ENCODE assay signal across 25 cellular contexts in the genomic region with DNA sequence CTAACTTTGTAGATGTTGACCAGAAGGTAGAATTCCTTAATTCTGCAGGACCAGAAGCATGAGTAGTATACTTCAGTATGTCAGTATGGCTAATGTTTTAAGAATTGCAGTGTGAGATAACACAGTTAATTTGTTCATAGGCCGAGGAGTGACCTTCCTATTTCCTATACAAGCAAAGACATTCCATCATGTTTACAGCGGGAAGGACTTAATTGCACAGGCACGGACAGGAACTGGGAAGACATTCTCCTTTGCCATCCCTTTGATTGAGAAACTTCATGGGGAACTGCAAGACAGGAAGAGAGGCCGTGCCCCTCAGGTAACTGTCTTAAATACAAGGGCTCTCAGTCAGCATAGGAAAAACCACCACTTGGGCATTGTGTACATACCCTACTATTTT. TPM values are rescaled to one million over a fixed set of nuclear protein-coding genes. Genes with fewer than 3 reads are reported as not detected.
DNase-seq lines count a peak whose midpoint lies in the region; ATAC-seq, FAIRE-seq and TF ChIP-seq lines count a peak whose summit lies in the region.
"Had no signal": no experiment of that assay in that cellular context is flagged by ENCODE, and none has a peak within 500 bp of the region (broad histone marks: within the 10 kb centered on the region; RNA-seq: fewer than 3 reads in every experiment).

No MANE protein-coding gene starts in this region.

- dilution Hi-C loops in endothelial cell of umbilical vein (cut with MboI; ENCODE audit: extremely low pct_ligation_motif_present, low sequenced_read_pairs): no loop called here

- H2BK5ac ChIP-seq in H9 (ENCODE audit: insufficient read length, low read length): no peak overlapping the region

- no CpG with 5 or more reads among the region's 4 CpGs for WGBS in H9 (ENCODE audit: extremely low coverage, insufficient read length, low lambda C conversion rate)

- no peak overlapping the region for H3T11ph ChIP-seq in H9 (ENCODE audit: low read length)

- POLR2A ChIA-PET in endothelial cell of umbilical vein (lab: Charles Lee): no interaction called here

- no peak overlapping the region for H2BK15ac ChIP-seq in H9 (ENCODE audit: low read depth, low read length)

- FAIRE-seq in endothelial cell of umbilical vein (lab: Jason Lieb, UNC): no peak
- FAIRE-seq: A549, D721Med, GM12891, GM18507 had no signal

- DNase-seq in activated T-cell treated with anti-CD3 and anti-CD28 coated beads, Interleukin-2, amount 50 U/mL, for 24 hours: no peak
- no peak for DNase-seq in activated T-cell treated with anti-CD3 and anti-CD28 coated beads for 4 hours
- peak; percentile 65 for DNase-seq in amniotic epithelial cell (ENCODE audit: low read depth)
- peak; percentile 23 for DNase-seq in endothelial cell of umbilical vein (ENCODE audit: low read depth, low spot score)
- DNase-seq in NCI-H1092 (lab: John Stamatoyannopoulos, UW): no peak
- DNase-seq in H9: no peak
- DNase-seq: 8988T; ACHN; AML-193; BE2C; CD4-positive, alpha-beta T cell; CD8-positive, alpha-beta memory T cell; DMS 273 treated with DMSO at 0.1 percent for 48 hours; DMS79 treated with DMSO at 0.1 percent for 48 hours; GF-D8; HFFc6 had no signal

- H3K23me2 ChIP-seq in H9 (ENCODE audit: insufficient read length, low read depth, low read length, poor library complexity, severe bottlenecking): no peaks in the 10 kb centered on the region

- ATAC-seq in HG03521 (IDR thresholded peaks at IDR 0.05; ENCODE audit: unreplicated experiment): no peak
- ATAC-seq: A549, GM23338 had no signal

- no peak overlapping the region for H2AK5ac ChIP-seq in H9 (ENCODE audit: insufficient read length, low read length)

- no peak overlapping the region for H2BK120ac ChIP-seq in H9 (ENCODE audit: low read depth, low read length, poor library complexity, severe bottlenecking)

- H3K27ac Mint-ChIP-seq in activated T-cell treated with anti-CD3 and anti-CD28 coated beads, Interleukin-2, amount 50 U/mL, for 24 hours: peak overlapping the region; percentile 59
- no peak overlapping the region for H3K27ac Mint-ChIP-seq in H9
- H3K27ac Mint-ChIP-seq: CD14-positive monocyte; CD4-positive, alpha-beta T cell; GM23338; HFFc6 had no signal

- H3K27me3 Mint-ChIP-seq in activated T-cell treated with anti-CD3 and anti-CD28 coated beads, Interleukin-2, amount 50 U/mL, for 24 hours: no peaks in the 10 kb centered on the region
- no peaks in the 10 kb centered on the region for H3K27me3 Mint-ChIP-seq in H9 (ENCODE audit: low read depth)
- H3K27me3 Mint-ChIP-seq: CD4-positive, alpha-beta T cell; CD8-positive, alpha-beta memory T cell had no signal

- no peak overlapping the region for H3K18ac ChIP-seq in H9 (ENCODE audit: insufficient read length, low read depth, low read length)

- H3K23ac ChIP-seq in H9 (ENCODE audit: insufficient read length, low read depth, low read length): no peak overlapping the region

- H3K14ac ChIP-seq in H9 (ENCODE audit: insufficient read depth, low read length): no peak overlapping the region

- H2AFZ ChIP-seq in endothelial cell of umbilical vein (ENCODE audit: low read depth, low read length): no peak overlapping the region
- H2AFZ ChIP-seq in H9 (ENCODE audit: low read length): no peak overlapping the region
- H2AFZ ChIP-seq: GM23338 had no signal

- peaks cover 22 to 54% of the 10 kb centered on the region in 2 experiments for H3K36me3 ChIP-seq in endothelial cell of umbilical vein (ENCODE audit: control insufficient read depth in 2 of 2, extremely low read depth in 1 of 2, insufficient read depth in 2 of 2, low read length in 2 of 2)

- no peak overlapping the region for H2BK20ac ChIP-seq in H9 (ENCODE audit: low read depth, low read length, poor library complexity, severe bottlenecking)

- no peak overlapping the region for H3K56ac ChIP-seq in H9 (ENCODE audit: insufficient read length, low read depth, low read length)

- BruUV-seq in endothelial cell of umbilical vein (replicated peaks; lab: Mats Ljungman, UMichigan): no TSS peak

- H3K9ac ChIP-seq in endothelial cell of umbilical vein (replicated peaks; ENCODE audit: extremely low read depth, insufficient read depth, low read length) (no peak overlapping the region), H9 (ENCODE audit: extremely low read depth, insufficient read length, low read length) (no peak overlapping the region)

- CTCF ChIA-PET in endothelial cell of umbilical vein (lab: Charles Lee): no interaction called here

- TF ChIP-seq POLR2A in endothelial cell of umbilical vein (IDR thresholded peaks at IDR 0.05; ENCODE audit: low read depth, low read length): no peak

- H3K4me2 ChIP-seq in endothelial cell of umbilical vein (ENCODE audit: insufficient read depth, low read length) (no peak overlapping the region), H9 (ENCODE audit: insufficient read depth, insufficient read length, low read length) (no peak overlapping the region)
- H3K4me2 ChIP-seq: A549; BLaER1 treated with 17β-estradiol and CSF1 and Interleukin-3, amounts not matched to agents 10 nM and 100 nM; GM23338 had no signal

- intact Hi-C loops in endothelial cell of umbilical vein (cut with micrococcal nuclease): no loop called here

- H4K5ac ChIP-seq in H9 (ENCODE audit: insufficient read length, low read depth, low read length): no peak overlapping the region

- no peaks in the 10 kb centered on the region for H3K9me3 ChIP-seq in endothelial cell of umbilical vein (replicated peaks; ENCODE audit: control insufficient read depth, insufficient read depth, low read length)
- no peaks in the 10 kb centered on the region for H3K9me3 ChIP-seq in H9 (ENCODE audit: control insufficient read depth, low read depth, low read length)
- H3K9me3 ChIP-seq: A549; BE2C; BLaER1 treated with 17β-estradiol and CSF1 and Interleukin-3, amounts not matched to agents 10 nM and 100 nM; HAP-1 had no signal

- H3K4me3 Mint-ChIP-seq in activated T-cell treated with anti-CD3 and anti-CD28 coated beads, Interleukin-2, amount 50 U/mL, for 24 hours: no peak overlapping the region
- H3K4me3 Mint-ChIP-seq in H9: no peak overlapping the region; a peak in 1 of 5 replicates
- H3K4me3 Mint-ChIP-seq: CD14-positive monocyte; CD4-positive, alpha-beta T cell; CD8-positive, alpha-beta memory T cell; GM23338; HFFc6 had no signal

- H4K20me1 ChIP-seq in endothelial cell of umbilical vein (replicated peaks; ENCODE audit: control insufficient read depth, extremely low read depth, insufficient read depth, low read length) (peaks cover 11% of the 10 kb centered on the region), H9 (ENCODE audit: control insufficient read depth, insufficient read depth, insufficient read length) (no peaks in the 10 kb centered on the region)

- H3K4me1 ChIP-seq in endothelial cell of umbilical vein (ENCODE audit: control insufficient read depth, extremely low read depth, insufficient read depth, low read length) (peaks cover 6% of the 10 kb centered on the region), H9 (ENCODE audit: insufficient read depth, low read length) (no peaks in the 10 kb centered on the region)
- H3K4me1 ChIP-seq: BE2C had no signal

- H3K36me3 Mint-ChIP-seq in activated T-cell treated with anti-CD3 and anti-CD28 coated beads, Interleukin-2, amount 50 U/mL, for 24 hours (ENCODE audit: low read depth): peaks cover 98% of the 10 kb centered on the region
- peaks cover 59 to 90% (median 85%) of the 10 kb centered on the region in 3 experiments for H3K36me3 Mint-ChIP-seq in H9 (ENCODE audit: insufficient read depth in 1 of 3, low read depth in 3 of 3)

- H3K9me1 ChIP-seq in endothelial cell of umbilical vein (replicated peaks; ENCODE audit: control insufficient read depth, extremely low read depth, insufficient read depth, low read length): no peaks in the 10 kb centered on the region

- no peak overlapping the region for H3K4me3 ChIP-seq in endothelial cell of umbilical vein (replicated peaks in 1 of 3; ENCODE audit: insufficient read depth in 1 of 3, low read depth in 1 of 3, low read length in 3 of 3)
- H3K4me3 ChIP-seq: A549; BLaER1 treated with 17β-estradiol and CSF1 and Interleukin-3, amounts not matched to agents 10 nM and 100 nM; GM23338; HAP-1 had no signal

- no peak overlapping the region for H3K4ac ChIP-seq in H9 (ENCODE audit: low read depth, low read length)

- no peak for TF ChIP-seq CTCF in endothelial cell of umbilical vein (IDR thresholded peaks at IDR 0.05; ENCODE audit: extremely low read depth in 1 of 2, insufficient read depth in 1 of 2, low read depth in 1 of 2, low read length in 2 of 2)
- TF ChIP-seq CTCF in H9 (conservative IDR thresholded peaks at IDR 0.05): no peak

- H4K91ac ChIP-seq in H9 (ENCODE audit: insufficient read length, low read depth, low read length): no peak overlapping the region

- H3K79me1 ChIP-seq in H9 (ENCODE audit: insufficient read depth, low read depth, low read length, poor library complexity, severe bottlenecking): peaks cover 7% of the 10 kb centered on the region

- H3K9me3 Mint-ChIP-seq in activated T-cell treated with anti-CD3 and anti-CD28 coated beads, Interleukin-2, amount 50 U/mL, for 24 hours: no peaks in the 10 kb centered on the region
- no peaks in the 10 kb centered on the region for H3K9me3 Mint-ChIP-seq in H9
- H3K9me3 Mint-ChIP-seq: CD4-positive, alpha-beta T cell; CD8-positive, alpha-beta memory T cell; GM23338; HFFc6 had no signal

- no peak overlapping the region for H3K27ac ChIP-seq in endothelial cell of umbilical vein (ENCODE audit: insufficient read depth, low read depth, low read length)
- no peak overlapping the region for H3K27ac ChIP-seq in H9 (ENCODE audit: insufficient read length, low read depth, low read length)
- H3K27ac ChIP-seq: A549; BLaER1 treated with 17β-estradiol and CSF1 and Interleukin-3, amounts not matched to agents 10 nM and 100 nM had no signal

- peaks cover 59% of the 10 kb centered on the region for H3K4me1 Mint-ChIP-seq in activated T-cell treated with anti-CD3 and anti-CD28 coated beads, Interleukin-2, amount 50 U/mL, for 24 hours (ENCODE audit: low read depth)
- peaks cover 5 to 6% of the 10 kb centered on the region in 2 experiments; a peak in 2 of 4 replicates for H3K4me1 Mint-ChIP-seq in H9

- H4K8ac ChIP-seq in H9 (replicated peaks; ENCODE audit: insufficient read length, low read depth, low read length): no peak overlapping the region

- H3K27me3 ChIP-seq in endothelial cell of umbilical vein (ENCODE audit: control insufficient read depth in 2 of 2, insufficient read depth in 2 of 2, low read length in 2 of 2) (no peaks in the 10 kb centered on the region), H9 (ENCODE audit: insufficient read depth, low read length) (no peaks in the 10 kb centered on the region)
- H3K27me3 ChIP-seq: BE2C; BLaER1 treated with 17β-estradiol and CSF1 and Interleukin-3, amounts not matched to agents 10 nM and 100 nM had no signal

- H2BK12ac ChIP-seq in H9 (ENCODE audit: insufficient read length, low read depth, low read length): no peak overlapping the region

- H3K79me2 ChIP-seq in endothelial cell of umbilical vein (ENCODE audit: control insufficient read depth, insufficient read depth, low read length) (peaks cover 77% of the 10 kb centered on the region), H9 (ENCODE audit: insufficient read depth, low read length) (peaks cover 15% of the 10 kb centered on the region; the same call in 1 of the 2 replicates)

RNA-seq across cellular contexts. Expression of a gene that starts 7.2 kb away (rescaled TPM):
- total RNA-seq in endothelial cell of umbilical vein (93.5 and 98.1 TPM in 2 replicates), H9 (2021) (180 TPM in 2 replicates)
- 21.6 and 33.4 TPM in 2 replicates for polyA plus RNA-seq in endothelial cell of umbilical vein
- polyA plus RNA-seq in endothelial cell of umbilical vein (2011; cell fraction: cytosol; rRNA removed): 33.5 and 37.7 TPM in 2 replicates
- polyA plus RNA-seq in endothelial cell of umbilical vein (2011; cell fraction: nucleus; rRNA removed): 28.6 and 48.0 TPM in 2 replicates
- polyA plus RNA-seq in endothelial cell of umbilical vein (2012): 92.9 and 130 TPM in 2 replicates
- 39.2 and 39.9 TPM in 2 replicates for polyA minus RNA-seq in endothelial cell of umbilical vein
- 72.0 TPM for polyA minus RNA-seq in endothelial cell of umbilical vein (2011; cell fraction: cytosol; rRNA and poly(A)+ RNA removed)
- 19.1 and 32.1 TPM in 2 replicates for polyA minus RNA-seq in endothelial cell of umbilical vein (2011; cell fraction: nucleus; rRNA and poly(A)+ RNA removed)

RNA-seq across cellular contexts. Expression of a gene that starts 25.5 kb away (rescaled TPM):
- total RNA-seq in endothelial cell of umbilical vein: 37.3 and 39.8 TPM in 2 replicates
- 15.3 and 17.6 TPM in 2 replicates for polyA plus RNA-seq in endothelial cell of umbilical vein
- 22.9 and 23.0 TPM in 2 replicates for polyA plus RNA-seq in endothelial cell of umbilical vein (2011; cell fraction: cytosol; rRNA removed)
- polyA plus RNA-seq in endothelial cell of umbilical vein (2011; cell fraction: nucleus; rRNA removed): 27.6 and 38.1 TPM in 2 replicates
- polyA plus RNA-seq in endothelial cell of umbilical vein (2012): 35.8 and 43.0 TPM in 2 replicates
- polyA minus RNA-seq in endothelial cell of umbilical vein: 14.1 and 15.9 TPM in 2 replicates
- polyA minus RNA-seq in endothelial cell of umbilical vein (2011; cell fraction: cytosol; rRNA and poly(A)+ RNA removed): 22.6 TPM
- polyA minus RNA-seq in endothelial cell of umbilical vein (2011; cell fraction: nucleus; rRNA and poly(A)+ RNA removed): 13.8 and 15.9 TPM in 2 replicates
- 44.7 and 45.5 TPM in 2 replicates for total RNA-seq in H9 (2021)

Comparison
In these comparisons a context has a peak if more than half of its experiments do, and no peak if none do; other contexts are left out.
1. DNase-seq: peak in amniotic epithelial cell (single experiment) and endothelial cell of umbilical vein (single experiment); none in activated T-cell treated with anti-CD3 and anti-CD28 coated beads, Interleukin-2, amount 50 U/mL, for 24 hours (single experiment), activated T-cell treated with anti-CD3 and anti-CD28 coated beads for 4 hours (single experiment), NCI-H1092 (single experiment) and H9 (single experiment).